ENCODE assay signal across 26 cellular contexts in genomic region chr1:97870574-97870973, GRCh38. TPM values are rescaled to one million over a fixed set of nuclear protein-coding genes. Genes with fewer than 3 reads are reported as not detected.
A peak's percentile ranks its signal among the peaks of the same experiment; 100 is the strongest.
DNase-seq lines count a peak whose midpoint lies in the region; ATAC-seq and TF ChIP-seq lines count a peak whose summit lies in the region.
"Had no signal": no experiment of that assay in that cellular context is flagged by ENCODE, and none has a peak within 500 bp of the region (broad histone marks: within the 10 kb centered on the region; RNA-seq: fewer than 3 reads in every experiment).

No MANE protein-coding gene starts in this region.

- peaks cover 40% of the 10 kb centered on the region for H3K36me3 Mint-ChIP-seq in HFFc6 (ENCODE audit: low read depth)
- H3K36me3 Mint-ChIP-seq: natural killer cell had no signal

- 62 to 63% methylated on average over 7 of the region's 7 CpGs for WGBS in heart right ventricle, 2 donors

- no peak overlapping the region for H3K9ac ChIP-seq in Karpas-422 (ENCODE audit: low read length)
- H3K9ac ChIP-seq: parathyroid adenoma had no signal

- H3K79me2 ChIP-seq in Karpas-422 (ENCODE audit: low read length) = peaks cover 67% of the 10 kb centered on the region
- H3K79me2 ChIP-seq: parathyroid adenoma had no signal

- ATAC-seq in GM21367 (IDR thresholded peaks at IDR 0.05; ENCODE audit: unreplicated experiment) (no peak), heart right ventricle (no peak)
- ATAC-seq: activated CD8-positive, alpha-beta T cell treated with anti-CD3 and anti-CD28 coated beads, Interleukin-2, amount 10 ng/mL, durations not matched to agents 7 days and 5 days; activated naive CD8-positive, alpha-beta T cell treated with anti-CD3 and anti-CD28 coated beads, Interleukin-2, amount 50 U/mL, for 24 hours; natural killer cell had no signal

- no peak overlapping the region for H3K27ac Mint-ChIP-seq in HFFc6
- H3K27ac Mint-ChIP-seq: activated CD8-positive, alpha-beta T cell treated with anti-CD3 and anti-CD28 coated beads, Interleukin-2, amount 10 ng/mL, durations not matched to agents 7 days and 5 days; activated naive CD8-positive, alpha-beta T cell treated with anti-CD3 and anti-CD28 coated beads, Interleukin-2, amount 50 U/mL, for 24 hours; CD14-positive monocyte; natural killer cell had no signal

- H3K4me3 ChIP-seq in Karpas-422 (ENCODE audit: low read length) (no peak overlapping the region), heart right ventricle (no peak overlapping the region)
- H3K4me3 ChIP-seq: right lobe of liver had no signal

- H3K9me3 Mint-ChIP-seq in HFFc6 = no peaks in the 10 kb centered on the region; the same call in 1 of the 2 replicates
- H3K9me3 Mint-ChIP-seq: central memory CD8-positive, alpha-beta T cell; natural killer cell had no signal

- H3K36me3 ChIP-seq in Karpas-422 (ENCODE audit: insufficient read depth, low read length) (peaks cover 6% of the 10 kb centered on the region; the same call in 1 of the 2 replicates), heart right ventricle (peaks cover 0 to 3% (median 0%) of the 10 kb centered on the region in 9 donors)
- H3K36me3 ChIP-seq: right lobe of liver had no signal

- 0 out of 2 replicates have a peak, but pooled peaks have one; percentile 15 for TF ChIP-seq CTCF in 22Rv1 (IDR thresholded peaks at IDR 0.05)
- no peak for TF ChIP-seq CTCF in HFFc6 (IDR thresholded peaks at IDR 0.05)
- TF ChIP-seq CTCF in heart right ventricle (IDR thresholded peaks at IDR 0.05) = no peak

- DNase-seq in Karpas-422 (peak; percentile 63), NCI-H2081 (lab: John Stamatoyannopoulos, UW) (peak; percentile 79 to 94), NCI-H82 treated with DMSO at 0.1 percent for 48 hours (lab: John Stamatoyannopoulos, UW; ENCODE audit: unreplicated experiment) (peak; percentile 42), HFFc6 (no peak), heart right ventricle (no peak), LoVo (ENCODE audit: low spot score) (no peak)
- DNase-seq: activated CD4-positive, alpha-beta T cell treated with anti-CD3 and anti-CD28 coated beads for 1 hour; activated CD8-positive, alpha-beta T cell treated with anti-CD3 and anti-CD28 coated beads, Interleukin-2, amount 10 ng/mL, durations not matched to agents 7 days and 5 days; activated gamma-delta T cell treated with Interleukin-2 at 50 U/mL for 16 hours; activated naive CD8-positive, alpha-beta T cell treated with anti-CD3 and anti-CD28 coated beads, Interleukin-2, amount 50 U/mL, for 24 hours; activated T-cell treated with anti-CD3 and anti-CD28 coated beads, Interleukin-2, amount 50 U/mL, for 1 hour; GOT3; islet precursor cell; KG1; natural killer cell; NCI-H226; right lobe of liver; stimulated activated CD4-positive, alpha-beta T cell treated with anti-CD3 and anti-CD28 coated beads, Interleukin-12 subunit alpha, Interleukin-12 subunit beta, amount 100 ng/mL, for 4 hours; stimulated activated CD4-positive, alpha-beta T cell treated with anti-CD3 and anti-CD28 coated beads, Interleukin-4, amount 100 ng/mL, for 4 hours; stimulated activated naive CD4-positive, alpha-beta T cell had no signal

- H4K20me1 ChIP-seq in Karpas-422 (ENCODE audit: insufficient read depth, low read depth, low read length) = no peaks in the 10 kb centered on the region

- no peak overlapping the region for H2AFZ ChIP-seq in Karpas-422 (ENCODE audit: low read length)
- H2AFZ ChIP-seq: parathyroid adenoma had no signal

- no peaks in the 10 kb centered on the region for H3K27me3 Mint-ChIP-seq in HFFc6 (ENCODE audit: insufficient read depth)
- H3K27me3 Mint-ChIP-seq: activated naive CD8-positive, alpha-beta T cell treated with anti-CD3 and anti-CD28 coated beads, Interleukin-2, amount 50 U/mL, for 24 hours; central memory CD8-positive, alpha-beta T cell had no signal

- peak overlapping the region; percentile 22 for H3K4me2 ChIP-seq in Karpas-422 (ENCODE audit: low read depth, low read length, poor library complexity, severe bottlenecking)

- no peaks in the 10 kb centered on the region for H3K27me3 ChIP-seq in Karpas-422 (ENCODE audit: low read length)
- no peaks in the 10 kb centered on the region for H3K27me3 ChIP-seq in heart right ventricle
- H3K27me3 ChIP-seq: right lobe of liver had no signal

- peaks cover 27% of the 10 kb centered on the region for H3K4me1 ChIP-seq in Karpas-422 (ENCODE audit: low read length)
- no peaks in the 10 kb centered on the region for H3K4me1 ChIP-seq in heart right ventricle
- H3K4me1 ChIP-seq: parathyroid adenoma, right lobe of liver had no signal

- H3K9me2 ChIP-seq in Karpas-422 (replicated peaks; ENCODE audit: insufficient read depth, low read length) = no peaks in the 10 kb centered on the region

- H3K27ac ChIP-seq in 22Rv1 (no peak overlapping the region), Karpas-422 (ENCODE audit: low read length) (no peak overlapping the region), heart right ventricle (no peak overlapping the region)
- H3K27ac ChIP-seq: parathyroid adenoma, right lobe of liver had no signal

- H3K4me3 Mint-ChIP-seq in HFFc6 = no peak overlapping the region
- H3K4me3 Mint-ChIP-seq: activated CD8-positive, alpha-beta T cell treated with anti-CD3 and anti-CD28 coated beads, Interleukin-2, amount 10 ng/mL, durations not matched to agents 7 days and 5 days; activated naive CD8-positive, alpha-beta T cell treated with anti-CD3 and anti-CD28 coated beads, Interleukin-2, amount 50 U/mL, for 24 hours; CD14-positive monocyte; central memory CD8-positive, alpha-beta T cell; natural killer cell had no signal

- intact Hi-C loops in heart right ventricle (cut with DNase I) = no loop called here

- H3K9me3 ChIP-seq in Karpas-422 (ENCODE audit: low read length) (no peaks in the 10 kb centered on the region; the same call in 1 of the 2 replicates), heart right ventricle (peaks cover 0 to 5% (median 0%) of the 10 kb centered on the region in 11 donors)
- H3K9me3 ChIP-seq: right lobe of liver had no signal

- H3K4me1 Mint-ChIP-seq in HFFc6 (ENCODE audit: low read depth) = peaks cover 21% of the 10 kb centered on the region; the same call in 1 of the 2 replicates

RNA-seq across cellular contexts. Expression of gene DPYD, which starts 50.3 kb away (rescaled TPM):
- 40.8 and 59.4 TPM in 2 replicates for total RNA-seq in Karpas-422 (2014; rRNA removed; shearing (Covaris generic); ENCODE audit: low replicate concordance)
- total RNA-seq in HFFc6 (2021; fragmentation: NEBNext Ultra II Directional; extraction: Animal tissue kit (Norgen Biotek cat#: 25700)) = 10 to 100 TPM; 37.0 to 77.8 (median 67.9) TPM
- 10 to 100 TPM in 2 of 10 donors, 1 to 10 TPM in 8; 4.9 to 22.0 (median 7.8) TPM for total RNA-seq in heart right ventricle
- 1 to 10 TPM; 4.1 to 5.0 TPM for polyA plus RNA-seq in heart right ventricle
- total RNA-seq: SK-MEL-5 had no signal

Comparison
In these comparisons a context has a peak if more than half of its experiments do, and no peak if none do; other contexts are left out.
1. DNase-seq: peak in Karpas-422 (single experiment), NCI-H2081 (2 of 2) and NCI-H82 treated with DMSO at 0.1 percent for 48 hours (single experiment); none in HFFc6 (single experiment), heart right ventricle (0 of 2) and LoVo (single experiment).